Comparison of ENCODE assay signal across 8 cellular contexts in genomic region chr18:44839239-44839666, GRCh38.
A peak's percentile ranks its signal among the peaks of the same experiment; 100 is the strongest.
DNase-seq lines count a peak whose midpoint lies in the region; ATAC-seq and TF ChIP-seq lines count a peak whose summit lies in the region.

No MANE protein-coding gene starts in this region.

- no peaks in the 10 kb centered on the region for H3K36me3 ChIP-seq in BLaER1
- no peaks in the 10 kb centered on the region for H3K36me3 ChIP-seq in heart right ventricle

- TF ChIP-seq CTCF in heart right ventricle (IDR thresholded peaks at IDR 0.05) = no peak

- DNase-seq in SIG-M5 (lab: John Stamatoyannopoulos, UW) = peak; percentile 65
- DNase-seq in activated gamma-delta T cell (lab: John Stamatoyannopoulos, UW) = peak; percentile 11
- DNase-seq in heart right ventricle = peak; percentile 65 to 76
- peak; percentile 51 for DNase-seq in stimulated activated CD4-positive, alpha-beta T cell treated with anti-CD3 and anti-CD28 coated beads, Interleukin-12 subunit alpha, Interleukin-12 subunit beta, amount 100 ng/mL, for 4 hours
- DNase-seq in dermis blood vessel endothelial cell = no peak

- H3K27ac ChIP-seq in BLaER1 (peak overlapping the region; percentile 74), heart right ventricle (peak overlapping the region in 2 of 10 donors; percentile 7 to 52)

- peak overlapping the region; percentile 80 for H3K4me2 ChIP-seq in BLaER1

- H3K27me3 ChIP-seq in BLaER1 (no peaks in the 10 kb centered on the region), heart right ventricle (no peaks in the 10 kb centered on the region)

- no peaks in the 10 kb centered on the region for H4K20me1 ChIP-seq in BLaER1

- peaks cover 11% of the 10 kb centered on the region for H3K9me3 ChIP-seq in BLaER1
- no peaks in the 10 kb centered on the region for H3K9me3 ChIP-seq in heart right ventricle

- intact Hi-C loops in heart right ventricle (cut with DNase I) = no loop called here

- peak overlapping the region; percentile 66; the same call in 1 of the 2 replicates for H3K9ac ChIP-seq in BLaER1

- H3K4me1 ChIP-seq in BLaER1 (peaks cover 47% of the 10 kb centered on the region), heart right ventricle (peaks cover 6 to 45% (median 20%) of the 10 kb centered on the region in 9 donors)

- no peak overlapping the region for H3K4me3 ChIP-seq in BLaER1
- H3K4me3 ChIP-seq in heart right ventricle = no peak overlapping the region

- ATAC-seq in GM18907 (IDR thresholded peaks at IDR 0.05; ENCODE audit: unreplicated experiment) (peak; percentile 100), HG03108 (IDR thresholded peaks at IDR 0.05; ENCODE audit: unreplicated experiment) (peak; percentile 98), heart right ventricle (peak; percentile 56 to 84 (median 78))

- 49 to 71% methylated on average over 6 of the region's 6 CpGs for WGBS in heart right ventricle, 2 donors
